1 cellular context compared by ENCODE assay signal in the genomic region with DNA sequence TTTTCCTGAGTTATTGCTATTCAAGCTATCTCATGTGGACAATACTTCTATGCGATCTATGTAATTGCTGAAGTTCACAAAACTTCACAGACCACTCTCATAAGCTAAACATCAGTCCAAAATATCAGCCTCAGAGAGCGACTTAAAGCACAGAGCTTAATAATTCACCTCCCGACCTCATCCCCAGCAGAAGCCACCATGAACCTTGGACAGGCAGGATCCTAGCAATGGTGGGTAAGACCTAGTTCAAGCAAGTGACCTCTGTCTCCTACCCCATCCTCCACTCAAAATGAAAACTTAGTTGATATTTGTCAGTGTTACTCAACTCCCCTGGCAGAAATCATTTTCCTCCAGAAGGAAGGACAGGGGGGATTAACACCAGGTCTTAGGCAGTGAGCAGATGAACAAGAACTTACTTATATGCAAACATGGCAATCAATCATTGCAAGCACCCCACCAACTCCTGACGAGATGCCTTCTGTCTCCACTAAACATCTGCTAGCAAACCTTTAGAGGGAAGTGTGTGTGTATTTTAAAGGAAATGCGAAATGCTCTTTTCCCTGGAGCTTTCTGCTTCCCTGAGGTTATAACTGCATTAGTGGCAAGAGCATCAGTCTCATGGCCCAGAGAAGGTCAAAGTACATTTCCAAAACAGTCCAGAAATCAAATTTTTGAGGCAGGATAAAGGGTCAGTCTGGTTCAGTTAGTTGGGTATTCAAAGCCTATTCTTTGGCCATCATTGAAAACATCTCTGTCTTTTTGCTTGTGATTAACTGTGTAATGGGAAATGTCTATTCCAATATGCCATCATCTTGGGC.
TF ChIP-seq lines count a peak whose summit lies in the region.

No MANE protein-coding gene starts in this region.

TF ChIP-seq in HepG2, 621 proteins besides CTCF, POLR2A, EP300 and RAD21 (continued from another document and continues in another):
- TF ChIP-seq, protein P1, sequence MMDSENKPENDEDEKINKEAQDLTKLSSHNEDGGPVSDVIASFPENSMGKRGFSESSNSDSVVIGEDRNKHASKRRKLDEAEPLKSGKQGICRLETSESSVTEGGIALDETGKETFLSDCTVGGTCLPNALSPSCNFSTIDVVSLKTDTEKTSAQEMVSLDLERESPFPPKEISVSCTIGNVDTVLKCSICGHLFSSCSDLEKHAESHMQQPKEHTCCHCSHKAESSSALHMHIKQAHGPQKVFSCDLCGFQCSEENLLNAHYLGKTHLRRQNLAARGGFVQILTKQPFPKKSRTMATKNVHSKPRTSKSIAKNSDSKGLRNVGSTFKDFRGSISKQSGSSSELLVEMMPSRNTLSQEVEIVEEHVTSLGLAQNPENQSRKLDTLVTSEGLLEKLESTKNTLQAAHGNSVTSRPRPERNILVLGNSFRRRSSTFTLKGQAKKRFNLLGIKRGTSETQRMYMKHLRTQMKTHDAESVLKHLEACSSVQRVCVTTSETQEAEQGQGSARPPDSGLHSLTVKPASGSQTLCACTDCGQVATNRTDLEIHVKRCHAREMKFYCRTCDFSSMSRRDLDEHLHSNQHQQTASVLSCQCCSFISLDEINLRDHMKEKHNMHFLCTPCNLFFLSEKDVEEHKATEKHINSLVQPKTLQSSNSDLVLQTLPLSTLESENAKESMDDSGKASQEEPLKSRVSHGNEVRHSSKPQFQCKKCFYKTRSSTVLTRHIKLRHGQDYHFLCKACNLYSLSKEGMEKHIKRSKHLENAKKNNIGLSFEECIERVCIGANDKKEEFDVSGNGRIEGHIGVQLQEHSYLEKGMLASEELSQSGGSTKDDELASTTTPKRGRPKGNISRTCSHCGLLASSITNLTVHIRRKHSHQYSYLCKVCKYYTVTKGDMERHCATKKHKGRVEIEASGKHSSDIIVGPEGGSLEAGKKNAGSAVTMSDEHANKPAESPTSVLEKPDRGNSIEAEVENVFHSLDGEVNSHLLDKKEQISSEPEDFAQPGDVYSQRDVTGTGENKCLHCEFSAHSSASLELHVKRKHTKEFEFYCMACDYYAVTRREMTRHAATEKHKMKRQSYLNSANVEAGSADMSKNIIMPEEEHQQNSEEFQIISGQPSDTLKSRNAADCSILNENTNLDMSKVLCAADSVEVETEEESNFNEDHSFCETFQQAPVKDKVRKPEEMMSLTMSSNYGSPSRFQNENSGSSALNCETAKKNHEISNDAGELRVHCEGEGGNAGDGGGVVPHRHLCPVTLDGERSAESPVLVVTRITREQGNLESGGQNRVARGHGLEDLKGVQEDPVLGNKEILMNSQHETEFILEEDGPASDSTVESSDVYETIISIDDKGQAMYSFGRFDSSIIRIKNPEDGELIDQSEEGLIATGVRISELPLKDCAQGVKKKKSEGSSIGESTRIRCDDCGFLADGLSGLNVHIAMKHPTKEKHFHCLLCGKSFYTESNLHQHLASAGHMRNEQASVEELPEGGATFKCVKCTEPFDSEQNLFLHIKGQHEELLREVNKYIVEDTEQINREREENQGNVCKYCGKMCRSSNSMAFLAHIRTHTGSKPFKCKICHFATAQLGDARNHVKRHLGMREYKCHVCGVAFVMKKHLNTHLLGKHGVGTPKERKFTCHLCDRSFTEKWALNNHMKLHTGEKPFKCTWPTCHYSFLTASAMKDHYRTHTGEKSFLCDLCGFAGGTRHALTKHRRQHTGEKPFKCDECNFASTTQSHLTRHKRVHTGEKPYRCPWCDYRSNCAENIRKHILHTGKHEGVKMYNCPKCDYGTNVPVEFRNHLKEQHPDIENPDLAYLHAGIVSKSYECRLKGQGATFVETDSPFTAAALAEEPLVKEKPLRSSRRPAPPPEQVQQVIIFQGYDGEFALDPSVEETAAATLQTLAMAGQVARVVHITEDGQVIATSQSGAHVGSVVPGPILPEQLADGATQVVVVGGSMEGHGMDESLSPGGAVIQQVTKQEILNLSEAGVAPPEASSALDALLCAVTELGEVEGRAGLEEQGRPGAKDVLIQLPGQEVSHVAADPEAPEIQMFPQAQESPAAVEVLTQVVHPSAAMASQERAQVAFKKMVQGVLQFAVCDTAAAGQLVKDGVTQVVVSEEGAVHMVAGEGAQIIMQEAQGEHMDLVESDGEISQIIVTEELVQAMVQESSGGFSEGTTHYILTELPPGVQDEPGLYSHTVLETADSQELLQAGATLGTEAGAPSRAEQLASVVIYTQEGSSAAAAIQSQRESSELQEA (CRISPR knock-in tag; IDR thresholded peaks at IDR 0.05; ENCODE audit: not compliant biosample characterization): no peak
- no peak for TF ChIP-seq HES4 (CRISPR knock-in tag; IDR thresholded peaks at IDR 0.05; ENCODE audit: borderline replicate concordance)
- TF ChIP-seq EEA1 (CRISPR knock-in tag; IDR thresholded peaks at IDR 0.05; ENCODE audit: borderline replicate concordance): no peak
- 0 out of 2 replicates have a peak, but pooled peaks have one; percentile 20 for TF ChIP-seq FOXO1 (CRISPR knock-in tag; IDR thresholded peaks at IDR 0.05)
- 0 out of 2 replicates have a peak, but pooled peaks have one; percentile 52 for TF ChIP-seq ZNF367 (CRISPR knock-in tag; IDR thresholded peaks at IDR 0.05; ENCODE audit: borderline replicate concordance)
- no peak for TF ChIP-seq PRDM4 (CRISPR knock-in tag; IDR thresholded peaks at IDR 0.05; ENCODE audit: borderline replicate concordance)
- no peak for TF ChIP-seq REST (IDR thresholded peaks at IDR 0.05; ENCODE audit: borderline replicate concordance in 1 of 2, low read depth in 1 of 2, low read length in 2 of 2)
- TF ChIP-seq GZF1 (CRISPR knock-in tag; IDR thresholded peaks at IDR 0.05): peak; percentile 69; the same call in 1 of the 2 replicates
- no peak for TF ChIP-seq ZNF607 (CRISPR knock-in tag; IDR thresholded peaks at IDR 0.05; ENCODE audit: borderline replicate concordance)
- TF ChIP-seq DDIT3 (CRISPR knock-in tag; IDR thresholded peaks at IDR 0.05): no peak
- TF ChIP-seq ZNF362 (CRISPR knock-in tag; IDR thresholded peaks at IDR 0.05; ENCODE audit: borderline replicate concordance): no peak
- TF ChIP-seq, protein P2, sequence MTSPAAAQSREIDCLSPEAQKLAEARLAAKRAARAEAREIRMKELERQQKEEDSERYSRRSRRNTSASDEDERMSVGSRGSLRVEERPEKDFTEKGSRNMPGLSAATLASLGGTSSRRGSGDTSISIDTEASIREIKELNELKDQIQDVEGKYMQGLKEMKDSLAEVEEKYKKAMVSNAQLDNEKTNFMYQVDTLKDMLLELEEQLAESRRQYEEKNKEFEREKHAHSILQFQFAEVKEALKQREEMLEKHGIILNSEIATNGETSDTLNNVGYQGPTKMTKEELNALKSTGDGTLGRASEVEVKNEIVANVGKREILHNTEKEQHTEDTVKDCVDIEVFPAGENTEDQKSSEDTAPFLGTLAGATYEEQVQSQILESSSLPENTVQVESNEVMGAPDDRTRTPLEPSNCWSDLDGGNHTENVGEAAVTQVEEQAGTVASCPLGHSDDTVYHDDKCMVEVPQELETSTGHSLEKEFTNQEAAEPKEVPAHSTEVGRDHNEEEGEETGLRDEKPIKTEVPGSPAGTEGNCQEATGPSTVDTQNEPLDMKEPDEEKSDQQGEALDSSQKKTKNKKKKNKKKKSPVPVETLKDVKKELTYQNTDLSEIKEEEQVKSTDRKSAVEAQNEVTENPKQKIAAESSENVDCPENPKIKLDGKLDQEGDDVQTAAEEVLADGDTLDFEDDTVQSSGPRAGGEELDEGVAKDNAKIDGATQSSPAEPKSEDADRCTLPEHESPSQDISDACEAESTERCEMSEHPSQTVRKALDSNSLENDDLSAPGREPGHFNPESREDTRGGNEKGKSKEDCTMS (CRISPR knock-in tag; conservative IDR thresholded peaks at IDR 0.05): no peak
- TF ChIP-seq TBX3 (IDR thresholded peaks at IDR 0.05; ENCODE audit: borderline replicate concordance): no peak
- no peak for TF ChIP-seq SUZ12 (IDR thresholded peaks at IDR 0.05; ENCODE audit: low read depth, low read length)
- no peak for TF ChIP-seq MBD4 (IDR thresholded peaks at IDR 0.05; ENCODE audit: borderline replicate concordance, low read length)
- TF ChIP-seq ZNF430 (CRISPR knock-in tag; IDR thresholded peaks at IDR 0.05): no peak; the same call in 1 of the 2 replicates
- TF ChIP-seq ZSCAN30 (CRISPR knock-in tag; IDR thresholded peaks at IDR 0.05): no peak
- 0 out of 2 replicates have a peak, but pooled peaks have one; percentile 29 for TF ChIP-seq SRF (IDR thresholded peaks at IDR 0.05; ENCODE audit: low read depth, low read length)
- no peak for TF ChIP-seq ZNF383 (CRISPR knock-in tag; IDR thresholded peaks at IDR 0.05; ENCODE audit: borderline replicate concordance)
- no peak for TF ChIP-seq MAZ (IDR thresholded peaks at IDR 0.05; ENCODE audit: borderline replicate concordance, low read depth, low read length)
- TF ChIP-seq MAZ (CRISPR knock-in tag; IDR thresholded peaks at IDR 0.05; ENCODE audit: low read depth): no peak; the same call in 1 of the 2 replicates
- no peak for TF ChIP-seq ZNF382 (CRISPR knock-in tag; IDR thresholded peaks at IDR 0.05; ENCODE audit: borderline replicate concordance)
- no peak for TF ChIP-seq NCOA1 (CRISPR knock-in tag; IDR thresholded peaks at IDR 0.05)
- no peak for TF ChIP-seq NKX3-1 (CRISPR knock-in tag; IDR thresholded peaks at IDR 0.05)
- no peak for TF ChIP-seq MAFF (IDR thresholded peaks at IDR 0.05; ENCODE audit: low read depth, low read length)
- no peak for TF ChIP-seq CCDC6 (CRISPR knock-in tag; IDR thresholded peaks at IDR 0.05)
- no peak for TF ChIP-seq PHF5A (CRISPR knock-in tag; IDR thresholded peaks at IDR 0.05; ENCODE audit: low read depth, unreplicated experiment)
- peak; percentile 68 for TF ChIP-seq PPARG (CRISPR knock-in tag; conservative IDR thresholded peaks at IDR 0.05)
- TF ChIP-seq, protein P3, sequence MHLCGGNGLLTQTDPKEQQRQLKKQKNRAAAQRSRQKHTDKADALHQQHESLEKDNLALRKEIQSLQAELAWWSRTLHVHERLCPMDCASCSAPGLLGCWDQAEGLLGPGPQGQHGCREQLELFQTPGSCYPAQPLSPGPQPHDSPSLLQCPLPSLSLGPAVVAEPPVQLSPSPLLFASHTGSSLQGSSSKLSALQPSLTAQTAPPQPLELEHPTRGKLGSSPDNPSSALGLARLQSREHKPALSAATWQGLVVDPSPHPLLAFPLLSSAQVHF (CRISPR knock-in tag; IDR thresholded peaks at IDR 0.05): no peak
- peak; percentile 91 for TF ChIP-seq RARA (CRISPR knock-in tag; IDR thresholded peaks at IDR 0.05)
- no peak for TF ChIP-seq PAWR (CRISPR knock-in tag; IDR thresholded peaks at IDR 0.05; ENCODE audit: borderline replicate concordance)
